Comparison of ENCODE assay signal across 31 cellular contexts in the genomic region with DNA sequence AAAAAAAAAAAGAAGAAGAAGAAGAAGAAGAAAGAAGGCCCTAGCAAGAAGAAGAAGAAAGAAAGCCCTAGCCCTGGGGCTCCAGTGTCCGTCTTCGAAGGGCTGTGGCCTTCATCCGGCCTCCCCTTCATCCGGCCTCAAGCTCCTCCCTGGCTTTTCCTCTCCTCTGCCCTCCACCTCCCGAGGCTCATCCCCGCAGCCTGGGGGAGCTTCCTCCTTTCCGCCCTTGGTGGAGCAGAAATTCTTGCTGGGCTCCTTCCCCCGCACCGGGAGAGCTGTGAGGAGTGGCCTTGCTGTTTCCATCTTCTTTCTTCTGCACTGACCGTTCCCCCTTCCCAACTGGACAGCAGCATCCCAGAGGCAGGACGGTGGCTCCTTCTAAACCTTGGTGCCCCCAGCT. TPM values are rescaled to one million over a fixed set of nuclear protein-coding genes. Genes with fewer than 3 reads are reported as not detected.
"Had no signal": no experiment of that assay in that cellular context is flagged by ENCODE, and none has a peak within 500 bp of the region (broad histone marks: within the 10 kb centered on the region; RNA-seq: fewer than 3 reads in every experiment).

No MANE protein-coding gene starts in this region.

- H3K27ac ChIP-seq: left lung, neural progenitor cell, ovary, prostate gland, suprapubic skin, thoracic aorta, tibial artery, uterus had no signal

- H3K4me3 ChIP-seq: left lung, lung, neural progenitor cell, ovary, prostate gland, suprapubic skin, thoracic aorta, tibial artery, uterus had no signal

- H3K9me3 ChIP-seq: left lung, ovary, prostate gland, suprapubic skin, thoracic aorta, tibial artery, uterus had no signal

- H3K27me3 ChIP-seq: ovary had no signal

- DNase-seq: hypothalamus; immature natural killer cell; kidney; left colon; left lung; mesendoderm; naive B cell; natural killer cell; nephron progenitor cell; ovary; retina; small intestine; stimulated activated CD4-positive, alpha-beta T cell treated with anti-CD3 and anti-CD28 coated beads, Interleukin-15, amount 100 ng/mL, for 24 hours; stimulated activated CD4-positive, alpha-beta T cell treated with anti-CD3 and anti-CD28 coated beads, Interleukin-2, amount 100 ng/mL, for 24 hours; stimulated activated CD4-positive, alpha-beta T cell treated with anti-CD3 and anti-CD28 coated beads, Interleukin-4, amount 100 ng/mL, for 1 hour; stimulated activated naive B cell treated with anti-CD40 and anti-IgM and Interleukin-4, amounts not matched to agents 10 μg/mL and 1 μg/mL and 100 μg/mL, for 72 hours; uterus had no signal

- ATAC-seq: natural killer cell; right cardiac atrium; sciatic nerve; stimulated activated naive B cell treated with anti-CD40 and anti-IgM and Interleukin-4, amounts not matched to agents 10 μg/mL and 1 μg/mL and 100 μg/mL, for 72 hours had no signal

- H3K4me1 ChIP-seq: neural progenitor cell, prostate gland, uterus had no signal

- H3K36me3 ChIP-seq: left lung, neural progenitor cell, ovary, prostate gland, suprapubic skin, thoracic aorta, tibial artery, uterus had no signal

RNA-seq across cellular contexts. Expression of a gene that starts 19.2 kb away (rescaled TPM):
- total RNA-seq: kidney, left colon, left lung, lower leg skin, mesothelial cell of epicardium, mononuclear cell, natural killer cell, omental fat pad, prostate gland, right cardiac atrium, sciatic nerve, subcutaneous adipose tissue, suprapubic skin, thoracic aorta, ureter had no signal
